Comparison of ENCODE assay signal across 8 cellular contexts in the genomic region with DNA sequence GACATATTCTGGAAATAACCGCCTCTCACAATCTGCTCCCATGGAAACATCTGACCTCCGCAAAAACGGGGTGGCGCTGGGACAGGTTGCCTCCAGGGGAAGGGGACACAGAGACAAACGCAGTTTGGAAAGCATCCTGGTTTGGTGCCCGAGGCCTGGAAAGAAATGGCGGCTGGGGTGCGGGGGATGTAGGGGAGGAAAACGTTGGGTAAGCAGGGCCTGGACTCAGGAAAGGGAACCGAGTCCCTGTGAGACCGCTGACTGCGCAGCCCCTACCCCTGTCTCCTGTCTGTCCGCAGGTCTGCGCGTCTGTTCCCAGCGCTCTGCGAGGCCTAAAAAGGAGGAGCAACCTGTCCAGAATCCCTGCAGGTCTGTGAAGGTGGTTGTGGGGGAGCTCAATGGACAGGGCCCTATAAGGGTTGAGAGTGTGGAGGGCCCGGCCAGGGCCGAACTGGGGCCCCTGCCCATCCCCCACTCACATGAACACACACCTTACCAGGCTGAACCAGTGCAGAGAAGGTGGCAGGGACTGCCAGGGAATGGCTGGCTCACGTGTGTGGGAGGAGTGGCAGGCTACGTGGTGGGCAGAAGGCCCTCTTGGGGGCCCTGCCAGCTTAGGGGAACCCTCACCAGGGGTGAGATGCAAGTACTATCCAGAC. TPM values are rescaled to one million over a fixed set of nuclear protein-coding genes. Genes with fewer than 3 reads are reported as not detected.
DNase-seq lines count a peak whose midpoint lies in the region; ATAC-seq, FAIRE-seq and TF ChIP-seq lines count a peak whose summit lies in the region.

No MANE protein-coding gene starts in this region.

- ATAC-seq in HG03175 (IDR thresholded peaks at IDR 0.05; ENCODE audit: unreplicated experiment) = peak; percentile 22

- H3K27me3 Mint-ChIP-seq in activated CD4-positive, alpha-beta T cell treated with anti-CD3 and anti-CD28 coated beads, Interleukin-2, amount 10 ng/mL, durations not matched to agents 24 days and 14 days = peaks cover 14% of the 10 kb centered on the region

- TF ChIP-seq CTCF in astrocyte of the cerebellum (IDR thresholded peaks at IDR 0.05; ENCODE audit: low read depth, low read length, missing control alignments) (no peak), keratinocyte (optimal IDR thresholded peaks at IDR 0.05 in 1 of 3, IDR thresholded peaks at IDR 0.05 in 1 of 3, conservative IDR thresholded peaks at IDR 0.05 in 1 of 3; ENCODE audit: extremely low read depth in 1 of 3, insufficient read depth in 2 of 3, low read length in 3 of 3) (no peak)

- H4K20me1 ChIP-seq in keratinocyte (ENCODE audit: control insufficient read depth, extremely low read depth, insufficient read depth, low read length) = no peaks in the 10 kb centered on the region

- FAIRE-seq in keratinocyte (lab: Jason Lieb, UNC) = no peak

- peak overlapping the region; percentile 60 for H3K4me3 ChIP-seq in astrocyte of the cerebellum (ENCODE audit: low read depth, low read length)
- peak overlapping the region; percentile 57 to 69 (median 65) for H3K4me3 ChIP-seq in keratinocyte (ENCODE audit: control insufficient read depth in 2 of 3, extremely low read depth in 1 of 3, insufficient read depth in 2 of 3, low read depth in 1 of 3, low read length in 3 of 3)

- no peaks in the 10 kb centered on the region for H3K9me3 Mint-ChIP-seq in activated CD4-positive, alpha-beta T cell treated with anti-CD3 and anti-CD28 coated beads, Interleukin-2, amount 10 ng/mL, durations not matched to agents 24 days and 14 days

- H3K9me1 ChIP-seq in keratinocyte (ENCODE audit: control insufficient read depth, extremely low read depth, insufficient read depth, low read length) = no peaks in the 10 kb centered on the region

- peak overlapping the region; percentile 68 for H3K4me3 Mint-ChIP-seq in activated CD4-positive, alpha-beta T cell treated with anti-CD3 and anti-CD28 coated beads, Interleukin-2, amount 10 ng/mL, durations not matched to agents 24 days and 14 days

- peak overlapping the region; percentile 26 for H2AFZ ChIP-seq in keratinocyte (ENCODE audit: control insufficient read depth, low read length)

- H3K79me2 ChIP-seq in keratinocyte (ENCODE audit: control insufficient read depth, insufficient read depth, low read length) = peaks cover 2% of the 10 kb centered on the region

- dilution Hi-C loops in keratinocyte (cut with MboI; ENCODE audit: extremely low pct_ligation_motif_present, low sequenced_read_pairs) = no loop called here

- peak overlapping the region; percentile 67 for H3K27ac ChIP-seq in keratinocyte (ENCODE audit: control insufficient read depth, insufficient read depth, low read length)
- H3K27ac ChIP-seq in substantia nigra (ENCODE audit: low read depth, low read length, poor library complexity, severe bottlenecking) = peak overlapping the region; percentile 79

- no peaks in the 10 kb centered on the region for H3K36me3 ChIP-seq in keratinocyte (ENCODE audit: control insufficient read depth in 2 of 2, extremely low read depth in 1 of 2, insufficient read depth in 2 of 2, low read length in 2 of 2)

- H3K4me2 ChIP-seq in keratinocyte (ENCODE audit: control insufficient read depth, extremely low read depth, insufficient read depth, low read depth, low read length) = peak overlapping the region; percentile 73

- no peaks in the 10 kb centered on the region for H3K4me1 Mint-ChIP-seq in activated CD4-positive, alpha-beta T cell treated with anti-CD3 and anti-CD28 coated beads, Interleukin-2, amount 10 ng/mL, durations not matched to agents 24 days and 14 days

- intact Hi-C loops in activated CD4-positive, alpha-beta T cell treated with anti-CD3 and anti-CD28 coated beads, Interleukin-2, amount 10 ng/mL, durations not matched to agents 24 days and 14 days (cut with micrococcal nuclease) = no loop called here

- in situ Hi-C loops in astrocyte of the cerebellum (cut with HindIII; ENCODE audit: low sequenced_read_pairs) = no loop called here

- no peaks in the 10 kb centered on the region for H3K4me1 ChIP-seq in keratinocyte (ENCODE audit: control insufficient read depth, extremely low read depth, insufficient read depth, low read length)

- peaks cover 3% of the 10 kb centered on the region for H3K27me3 ChIP-seq in keratinocyte (ENCODE audit: control insufficient read depth, extremely low read depth, insufficient read depth, low read length)

- DNase-seq in activated CD4-positive, alpha-beta T cell treated with anti-CD3 and anti-CD28 coated beads, Interleukin-2, amount 10 ng/mL, durations not matched to agents 24 days and 14 days = no peak
- no peak for DNase-seq in activated CD4-positive, alpha-beta T cell treated with anti-CD3 and anti-CD28 coated beads for 1 hour
- DNase-seq in astrocyte of the cerebellum (ENCODE audit: low read depth) = no peak
- DNase-seq in keratinocyte (ENCODE audit: low read depth, low spot score) = no peak
- DNase-seq in substantia nigra (lab: John Stamatoyannopoulos, UW) = peak in 15 of 49 donors; percentile 1 to 41 (median 4)
- DNase-seq in NK-92 (lab: John Stamatoyannopoulos, UW; ENCODE audit: unreplicated experiment) = no peak
- no peak for DNase-seq in SHP77 (lab: John Stamatoyannopoulos, UW)

- H3K27ac Mint-ChIP-seq in activated CD4-positive, alpha-beta T cell treated with anti-CD3 and anti-CD28 coated beads, Interleukin-2, amount 10 ng/mL, durations not matched to agents 24 days and 14 days = no peak overlapping the region

- no peaks in the 10 kb centered on the region for H3K36me3 Mint-ChIP-seq in activated CD4-positive, alpha-beta T cell treated with anti-CD3 and anti-CD28 coated beads, Interleukin-2, amount 10 ng/mL, durations not matched to agents 24 days and 14 days (ENCODE audit: low read depth)

- no peaks in the 10 kb centered on the region for H3K9me3 ChIP-seq in keratinocyte (ENCODE audit: control insufficient read depth, low read depth, low read length)

- peak overlapping the region; percentile 83 for H3K9ac ChIP-seq in keratinocyte (ENCODE audit: control insufficient read depth, extremely low read depth, insufficient read depth, low read length)

RNA-seq across cellular contexts. Expression of a gene that starts 0.7 kb away (rescaled TPM):
- 0.37 and 0.59 TPM in 2 replicates for total RNA-seq in activated CD4-positive, alpha-beta T cell treated with anti-CD3 and anti-CD28 coated beads, Interleukin-2, amount 10 ng/mL, durations not matched to agents 24 days and 14 days
- polyA plus RNA-seq in keratinocyte = 16.3 to 29.3 TPM (median 28.1 TPM) in 3 replicates
- polyA plus RNA-seq in keratinocyte (2011; ENCODE audit: low read depth) = 15.8 TPM
- 20.5 and 30.1 TPM in 2 replicates for polyA plus RNA-seq in keratinocyte (2011; cell fraction: cytosol; rRNA removed)
- 11.8 and 12.0 TPM in 2 replicates for polyA plus RNA-seq in keratinocyte (2011; cell fraction: nucleus; rRNA removed)
- polyA plus RNA-seq in keratinocyte (2012; ENCODE audit: low replicate concordance) = 20.0 and 53.5 TPM in 2 replicates
- 2.3 to 6.1 TPM (median 3.6 TPM) in 3 replicates for polyA minus RNA-seq in keratinocyte
- 9.2 TPM for polyA minus RNA-seq in keratinocyte (2011; cell fraction: cytosol; rRNA and poly(A)+ RNA removed)
- polyA minus RNA-seq in keratinocyte (2011; cell fraction: nucleus; rRNA and poly(A)+ RNA removed) = 1.1 and 1.4 TPM in 2 replicates

RNA-seq across cellular contexts. Expression of a gene that starts 20.3 kb away (rescaled TPM):
- total RNA-seq in activated CD4-positive, alpha-beta T cell treated with anti-CD3 and anti-CD28 coated beads, Interleukin-2, amount 10 ng/mL, durations not matched to agents 24 days and 14 days = 3.2 and 3.8 TPM in 2 replicates
- polyA plus RNA-seq in keratinocyte = 13.6 to 21.5 TPM (median 15.7 TPM) in 3 replicates
- polyA plus RNA-seq in keratinocyte (2011; ENCODE audit: low read depth) = 10.8 TPM
- polyA plus RNA-seq in keratinocyte (2011; cell fraction: cytosol; rRNA removed) = 21.4 and 29.2 TPM in 2 replicates
- 19.1 and 23.7 TPM in 2 replicates for polyA plus RNA-seq in keratinocyte (2011; cell fraction: nucleus; rRNA removed)
- 11.7 and 12.9 TPM in 2 replicates for polyA plus RNA-seq in keratinocyte (2012; ENCODE audit: low replicate concordance)
- polyA minus RNA-seq in keratinocyte = 1.6 to 3.6 TPM in 2 of 3 replicates, not detected in the other
- 2.9 TPM for polyA minus RNA-seq in keratinocyte (2011; cell fraction: cytosol; rRNA and poly(A)+ RNA removed)
- polyA minus RNA-seq in keratinocyte (2011; cell fraction: nucleus; rRNA and poly(A)+ RNA removed) = 0.95 and 2.9 TPM in 2 replicates

RNA-seq across cellular contexts. Expression of a gene that starts 23.1 kb away (rescaled TPM):
- 3.7 and 4.4 TPM in 2 replicates for total RNA-seq in activated CD4-positive, alpha-beta T cell treated with anti-CD3 and anti-CD28 coated beads, Interleukin-2, amount 10 ng/mL, durations not matched to agents 24 days and 14 days
- 44.3 to 73.1 TPM (median 45.4 TPM) in 3 replicates for polyA plus RNA-seq in keratinocyte
- 78.9 TPM for polyA plus RNA-seq in keratinocyte (2011; ENCODE audit: low read depth)
- polyA plus RNA-seq in keratinocyte (2011; cell fraction: cytosol; rRNA removed) = 55.3 and 71.3 TPM in 2 replicates
- polyA plus RNA-seq in keratinocyte (2011; cell fraction: nucleus; rRNA removed) = 45.1 and 61.9 TPM in 2 replicates
- polyA plus RNA-seq in keratinocyte (2012; ENCODE audit: low replicate concordance) = 76.2 and 139 TPM in 2 replicates
- 7.0 to 10.7 TPM (median 7.3 TPM) in 3 replicates for polyA minus RNA-seq in keratinocyte
- polyA minus RNA-seq in keratinocyte (2011; cell fraction: cytosol; rRNA and poly(A)+ RNA removed) = 16.7 TPM
- polyA minus RNA-seq in keratinocyte (2011; cell fraction: nucleus; rRNA and poly(A)+ RNA removed) = 6.0 and 10.7 TPM in 2 replicates
